In the genomic region with DNA sequence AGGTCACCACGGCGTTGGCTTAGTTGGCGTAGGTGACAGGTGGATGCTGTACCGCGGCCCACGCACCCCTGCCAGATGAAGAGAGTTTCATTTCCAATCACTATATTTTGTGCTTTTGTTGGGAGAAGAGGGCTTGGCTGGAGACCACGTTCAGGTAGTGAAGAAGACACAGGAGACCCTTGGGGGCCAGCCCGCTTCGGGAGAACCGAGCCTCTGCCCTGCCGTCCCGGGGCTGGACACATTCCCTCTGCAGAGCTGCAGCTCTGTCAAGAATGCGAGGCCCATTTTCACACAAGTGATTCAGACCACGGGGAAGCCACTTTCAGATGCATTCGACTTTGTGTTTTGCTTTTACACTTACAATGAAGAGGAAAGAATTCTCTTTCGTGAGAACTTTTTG, we compare ENCODE assay signal across 31 cellular contexts. TPM values are rescaled to one million over a fixed set of nuclear protein-coding genes. Genes with fewer than 3 reads are reported as not detected.
"Had no signal": no experiment of that assay in that cellular context is flagged by ENCODE, and none has a peak within 500 bp of the region (broad histone marks: within the 10 kb centered on the region; RNA-seq: fewer than 3 reads in every experiment).

No MANE protein-coding gene starts in this region.

- H3K36me3 ChIP-seq: left lung, pancreas, prostate gland, uterus had no signal

- H3K27ac Mint-ChIP-seq: immature natural killer cell; mesothelial cell of epicardium; naive thymus-derived CD4-positive, alpha-beta T cell; natural killer cell treated with Interleukin-12 subunit alpha and Interleukin-12 subunit beta and Interleukin-15 and Interleukin-18, amount 100 ng/mL, for 72 hours; stimulated activated naive B cell treated with anti-CD40 and anti-IgM and Interleukin-4, amounts not matched to agents 10 μg/mL and 1 μg/mL and 100 μg/mL, for 72 hours; type B pancreatic cell had no signal

- H3K9me3 ChIP-seq: left lung, lower lobe of right lung, mucosa of descending colon, pancreas, prostate gland, stomach, testis, tibial nerve, uterus had no signal

- ATAC-seq: left colon; left lung; lower lobe of right lung; mucosa of descending colon; naive thymus-derived CD4-positive, alpha-beta T cell; natural killer cell treated with Interleukin-12 subunit alpha and Interleukin-12 subunit beta and Interleukin-15 and Interleukin-18, amount 100 ng/mL, for 72 hours; pancreas; right cardiac atrium; sciatic nerve; stimulated activated naive B cell treated with anti-CD40 and anti-IgM and Interleukin-4, amounts not matched to agents 10 μg/mL and 1 μg/mL and 100 μg/mL, for 72 hours; stimulated activated naive CD8-positive, alpha-beta T cell treated with anti-CD3 and anti-CD28 coated beads, Interleukin-15, Interleukin-2, amounts not matched to agents 100 U/mL and 50 U/mL, for 24 hours had no signal

- H3K4me1 Mint-ChIP-seq: stimulated activated naive B cell treated with anti-CD40 and anti-IgM and Interleukin-4, amounts not matched to agents 10 μg/mL and 1 μg/mL and 100 μg/mL, for 72 hours had no signal

- H3K27ac ChIP-seq: left lung, lower lobe of right lung, pancreas, prostate gland, skin epidermis, stomach, testis, uterus had no signal

- H3K4me3 ChIP-seq: left lung, lower lobe of right lung, mucosa of descending colon, pancreas, prostate gland, skin epidermis, stomach, testis, tibial nerve, uterus had no signal

- H3K36me3 Mint-ChIP-seq: immature natural killer cell; mesothelial cell of epicardium; naive thymus-derived CD4-positive, alpha-beta T cell; natural killer cell treated with Interleukin-12 subunit alpha and Interleukin-12 subunit beta and Interleukin-15 and Interleukin-18, amount 100 ng/mL, for 72 hours; stimulated activated naive B cell treated with anti-CD40 and anti-IgM and Interleukin-4, amounts not matched to agents 10 μg/mL and 1 μg/mL and 100 μg/mL, for 72 hours had no signal

- H3K4me3 Mint-ChIP-seq: immature natural killer cell; mesothelial cell of epicardium; naive thymus-derived CD4-positive, alpha-beta T cell; natural killer cell treated with Interleukin-12 subunit alpha and Interleukin-12 subunit beta and Interleukin-15 and Interleukin-18, amount 100 ng/mL, for 72 hours; stimulated activated naive B cell treated with anti-CD40 and anti-IgM and Interleukin-4, amounts not matched to agents 10 μg/mL and 1 μg/mL and 100 μg/mL, for 72 hours; type B pancreatic cell had no signal

- H3K4me1 ChIP-seq: left lung, pancreas had no signal

- H3K9me3 Mint-ChIP-seq: immature natural killer cell; mesothelial cell of epicardium; naive thymus-derived CD4-positive, alpha-beta T cell; natural killer cell treated with Interleukin-12 subunit alpha and Interleukin-12 subunit beta and Interleukin-15 and Interleukin-18, amount 100 ng/mL, for 72 hours; stimulated activated naive B cell treated with anti-CD40 and anti-IgM and Interleukin-4, amounts not matched to agents 10 μg/mL and 1 μg/mL and 100 μg/mL, for 72 hours; type B pancreatic cell had no signal

- H3K27me3 ChIP-seq: pancreas, testis had no signal

- DNase-seq: hypothalamus; immature natural killer cell; kidney; left colon; left lung; lower lobe of right lung; mammary epithelial cell; mesendoderm; mucosa of descending colon; naive thymus-derived CD4-positive, alpha-beta T cell; pancreas; posterior cingulate gyrus; retina; stimulated activated CD4-positive, alpha-beta T cell treated with anti-CD3 and anti-CD28 coated beads, Interleukin-12 subunit alpha, Interleukin-12 subunit beta, amount 100 ng/mL, for 4 hours; stimulated activated CD4-positive, alpha-beta T cell treated with anti-CD3 and anti-CD28 coated beads, Interleukin-15, amount 100 ng/mL, for 24 hours; stimulated activated CD4-positive, alpha-beta T cell treated with anti-CD3 and anti-CD28 coated beads, Interleukin-2, amount 100 ng/mL, for 24 hours; stimulated activated CD4-positive, alpha-beta T cell treated with anti-CD3 and anti-CD28 coated beads, Interleukin-4, amount 100 ng/mL, for 1 hour; stimulated activated naive B cell treated with anti-CD40 and anti-IgM and Interleukin-4, amounts not matched to agents 10 μg/mL and 1 μg/mL and 100 μg/mL, for 72 hours; stimulated activated naive CD8-positive, alpha-beta T cell treated with anti-CD3 and anti-CD28 coated beads, Interleukin-15, Interleukin-2, amounts not matched to agents 100 U/mL and 50 U/mL, for 24 hours; stomach; testis; uterus had no signal

RNA-seq across cellular contexts. Expression of gene ARHGEF16, which starts 55.7 kb away (rescaled TPM):
- total RNA-seq: myocyte; natural killer cell treated with Interleukin-12 subunit alpha and Interleukin-12 subunit beta and Interleukin-15 and Interleukin-18, amount 100 ng/mL, for 72 hours had no signal
- polyA plus RNA-seq: immature natural killer cell; naive thymus-derived CD4-positive, alpha-beta T cell had no signal
